ENCODE assay signal across 13 cellular contexts in the genomic region with DNA sequence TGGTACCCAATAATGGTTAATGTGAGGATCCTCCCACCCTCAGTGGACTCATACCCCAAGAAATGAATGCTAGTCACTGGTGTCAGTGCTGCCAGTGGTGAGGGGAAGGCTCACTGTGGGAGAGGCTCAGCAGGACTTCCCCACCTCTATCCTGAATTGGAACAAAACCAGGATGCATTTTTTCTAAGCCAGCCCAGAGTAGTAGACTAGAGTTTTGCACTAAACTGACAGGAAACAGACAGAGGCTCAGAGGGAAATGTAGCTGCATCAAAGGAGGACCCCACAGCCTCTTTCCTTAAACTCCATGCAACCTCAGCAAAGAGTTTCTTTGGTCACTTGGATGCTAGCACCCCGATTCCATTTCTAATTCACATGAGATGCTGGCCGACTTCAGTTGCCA. TPM values are rescaled to one million over a fixed set of nuclear protein-coding genes. Genes with fewer than 3 reads are reported as not detected.
DNase-seq lines count a peak whose midpoint lies in the region; ATAC-seq and TF ChIP-seq lines count a peak whose summit lies in the region.
"Had no signal": no experiment of that assay in that cellular context is flagged by ENCODE, and none has a peak within 500 bp of the region (broad histone marks: within the 10 kb centered on the region; RNA-seq: fewer than 3 reads in every experiment).

No MANE protein-coding gene starts in this region.

- H3K4me3 Mint-ChIP-seq in activated naive CD4-positive, alpha-beta T cell treated with anti-CD3 and anti-CD28 coated beads, Interleukin-2, amount 10 ng/mL, durations not matched to agents 7 days and 5 days = peak overlapping the region; percentile 53

- no peaks in the 10 kb centered on the region for H3K27me3 Mint-ChIP-seq in activated naive CD4-positive, alpha-beta T cell treated with anti-CD3 and anti-CD28 coated beads, Interleukin-2, amount 10 ng/mL, durations not matched to agents 7 days and 5 days

- no peak for DNase-seq in activated naive CD4-positive, alpha-beta T cell treated with anti-CD3 and anti-CD28 coated beads, Interleukin-2, amount 10 ng/mL, durations not matched to agents 7 days and 5 days
- DNase-seq in activated naive CD4-positive, alpha-beta T cell (lab: John Stamatoyannopoulos, UW) = no peak
- DNase-seq in SK-N-MC (ENCODE audit: low read depth, low spot score) (no peak), colonic mucosa (no peak), upper lobe of right lung (no peak), NCI-H446 treated with DMSO at 0.1 percent for 48 hours (lab: John Stamatoyannopoulos, UW) (no peak), SKM-1 (lab: John Stamatoyannopoulos, UW; ENCODE audit: unreplicated experiment) (no peak)
- DNase-seq: foreskin keratinocyte, NCI-H1092, substantia nigra had no signal

- H3K9ac ChIP-seq in SK-N-MC (ENCODE audit: insufficient read length) (no peak overlapping the region), colonic mucosa (ENCODE audit: low read depth in 2 of 2, low read length in 2 of 2) (no peak overlapping the region)

- H3K36me3 ChIP-seq in SK-N-MC (ENCODE audit: insufficient read depth, low read length) (no peaks in the 10 kb centered on the region), colonic mucosa (no peaks in the 10 kb centered on the region), upper lobe of right lung (no peaks in the 10 kb centered on the region)

- CTCF ChIA-PET in activated naive CD4-positive, alpha-beta T cell treated with anti-CD3 and anti-CD28 coated beads, Interleukin-2, amount 10 ng/mL, durations not matched to agents 7 days and 5 days (lab: Charles Lee) = interaction anchor here (1.0 to 3.4 kb wide), 5 partner anchors 12 to 49 kb away, joined by 3 to 24 read pairs (median 7); no protein-coding TSS in a partner anchor

- peak overlapping the region; percentile 0; the same call in 1 of the 2 replicates for H3K4me3 ChIP-seq in SK-N-MC
- H3K4me3 ChIP-seq in colonic mucosa = no peak overlapping the region
- no peak overlapping the region for H3K4me3 ChIP-seq in upper lobe of right lung

- H3K27ac ChIP-seq in SK-N-MC = no peak overlapping the region
- peak overlapping the region; percentile 15 for H3K27ac ChIP-seq in colonic mucosa
- H3K27ac ChIP-seq in upper lobe of right lung = peak overlapping the region; percentile 7
- H3K27ac ChIP-seq: foreskin keratinocyte, VCaP had no signal

- peaks cover 93% of the 10 kb centered on the region for H3K4me1 Mint-ChIP-seq in activated naive CD4-positive, alpha-beta T cell treated with anti-CD3 and anti-CD28 coated beads, Interleukin-2, amount 10 ng/mL, durations not matched to agents 7 days and 5 days

- TF ChIP-seq CTCF in colonic mucosa (IDR thresholded peaks at IDR 0.05) (no peak), upper lobe of right lung (IDR thresholded peaks at IDR 0.05) (no peak)

- ATAC-seq in upper lobe of right lung (no peak), GM21528 (IDR thresholded peaks at IDR 0.05; ENCODE audit: low FRiP score, unreplicated experiment) (no peak)
- ATAC-seq: foreskin keratinocyte had no signal

- H3K36me3 Mint-ChIP-seq in activated naive CD4-positive, alpha-beta T cell treated with anti-CD3 and anti-CD28 coated beads, Interleukin-2, amount 10 ng/mL, durations not matched to agents 7 days and 5 days = peaks cover 18% of the 10 kb centered on the region

- intact Hi-C loops in colonic mucosa (cut with DNase I) (no loop called here), upper lobe of right lung (cut with DNase I) (no loop called here)

- no peaks in the 10 kb centered on the region for H3K4me1 ChIP-seq in colonic mucosa
- H3K4me1 ChIP-seq in upper lobe of right lung = peaks cover 4% of the 10 kb centered on the region
- H3K4me1 ChIP-seq: foreskin keratinocyte had no signal

- no peaks in the 10 kb centered on the region for H3K27me3 ChIP-seq in colonic mucosa
- H3K27me3 ChIP-seq in upper lobe of right lung = peaks cover 3% of the 10 kb centered on the region

- peak overlapping the region; percentile 96 for H3K27ac Mint-ChIP-seq in activated naive CD4-positive, alpha-beta T cell treated with anti-CD3 and anti-CD28 coated beads, Interleukin-2, amount 10 ng/mL, durations not matched to agents 7 days and 5 days

- peaks cover 10% of the 10 kb centered on the region for H3K9me3 Mint-ChIP-seq in activated naive CD4-positive, alpha-beta T cell treated with anti-CD3 and anti-CD28 coated beads, Interleukin-2, amount 10 ng/mL, durations not matched to agents 7 days and 5 days

- H3K9me3 ChIP-seq in SK-N-MC (ENCODE audit: low read depth, low read length) (no peaks in the 10 kb centered on the region), colonic mucosa (no peaks in the 10 kb centered on the region), upper lobe of right lung (no peaks in the 10 kb centered on the region)

RNA-seq across cellular contexts. Expression of a gene that starts 10.6 kb away (rescaled TPM):
- total RNA-seq in colonic mucosa (1 to 10 TPM; 1.2 to 2.1 TPM), upper lobe of right lung (5.1 TPM)
- total RNA-seq: foreskin keratinocyte, osteocyte had no signal
